ENCODE assay signal across 30 cellular contexts in genomic region chr15:41020311-41020710, GRCh38.
"Had no signal": no experiment of that assay in that cellular context is flagged by ENCODE, and none has a peak within 500 bp of the region (broad histone marks: within the 10 kb centered on the region; RNA-seq: fewer than 3 reads in every experiment).

No MANE protein-coding gene starts in this region.

- H3K4me1 Mint-ChIP-seq: activated B cell treated with CpG ODN at 0.5 μM for 24 hours; activated naive CD8-positive, alpha-beta T cell treated with anti-CD3 and anti-CD28 coated beads, Interleukin-2, amount 50 U/mL, for 24 hours; central memory CD8-positive, alpha-beta T cell; neural crest cell; stimulated activated effector memory CD8-positive, alpha-beta T cell treated with anti-CD3 and anti-CD28 coated beads, Interleukin-12 subunit alpha, Interleukin-12 subunit beta, amount 100 ng/mL, for 72 hours had no signal

- ATAC-seq: activated CD8-positive, alpha-beta T cell treated with anti-CD3 and anti-CD28 coated beads for 36 hours; activated naive CD8-positive, alpha-beta T cell treated with anti-CD3 and anti-CD28 coated beads, Interleukin-2, amount 50 U/mL, for 24 hours; gastroesophageal sphincter; left colon; naive thymus-derived CD8-positive, alpha-beta T cell; pancreas; sciatic nerve; stimulated activated effector memory CD8-positive, alpha-beta T cell treated with anti-CD3 and anti-CD28 coated beads, Interleukin-12 subunit alpha, Interleukin-12 subunit beta, amount 100 ng/mL, for 72 hours had no signal

- H3K9me3 ChIP-seq: gastroesophageal sphincter, pancreas, SK-N-SH, thoracic aorta, vagina had no signal

- H3K4me3 Mint-ChIP-seq: activated B cell treated with CpG ODN at 0.5 μM for 24 hours; activated CD8-positive, alpha-beta T cell treated with anti-CD3 and anti-CD28 coated beads for 36 hours; activated naive CD4-positive, alpha-beta T cell treated with anti-CD3 and anti-CD28 coated beads, Interleukin-2, amount 50 U/mL, for 24 hours; activated naive CD8-positive, alpha-beta T cell treated with anti-CD3 and anti-CD28 coated beads, Interleukin-2, amount 50 U/mL, for 24 hours; central memory CD8-positive, alpha-beta T cell; immature natural killer cell; naive thymus-derived CD8-positive, alpha-beta T cell; neural crest cell; stimulated activated effector memory CD8-positive, alpha-beta T cell treated with anti-CD3 and anti-CD28 coated beads, Interleukin-12 subunit alpha, Interleukin-12 subunit beta, amount 100 ng/mL, for 72 hours; stimulated activated naive CD8-positive, alpha-beta T cell treated with anti-CD3 and anti-CD28 coated beads, Interleukin-15, Interleukin-2, amounts not matched to agents 100 ng/mL and 50 ng/mL, for 24 hours; T-helper 1 cell treated with Interleukin-12 subunit alpha and Interleukin-12 subunit beta and Interleukin-4 antibody, amounts not matched to agents 30 μg/mL and 1 μg/mL, for 36 hours had no signal

- H3K27me3 Mint-ChIP-seq: activated B cell treated with CpG ODN at 0.5 μM for 24 hours; activated CD8-positive, alpha-beta T cell treated with anti-CD3 and anti-CD28 coated beads for 36 hours; activated naive CD4-positive, alpha-beta T cell treated with anti-CD3 and anti-CD28 coated beads, Interleukin-2, amount 50 U/mL, for 24 hours; activated naive CD8-positive, alpha-beta T cell treated with anti-CD3 and anti-CD28 coated beads, Interleukin-2, amount 50 U/mL, for 24 hours; central memory CD8-positive, alpha-beta T cell; naive thymus-derived CD8-positive, alpha-beta T cell; stimulated activated naive CD8-positive, alpha-beta T cell treated with anti-CD3 and anti-CD28 coated beads, Interleukin-15, Interleukin-2, amounts not matched to agents 100 ng/mL and 50 ng/mL, for 24 hours had no signal

- H3K27me3 ChIP-seq: gastroesophageal sphincter, pancreas, vagina had no signal

- H3K9ac ChIP-seq: SK-N-SH had no signal

- H3K36me3 ChIP-seq: thoracic aorta had no signal

- H3K27ac Mint-ChIP-seq: activated B cell treated with CpG ODN at 0.5 μM for 24 hours; activated CD8-positive, alpha-beta T cell treated with anti-CD3 and anti-CD28 coated beads for 36 hours; activated naive CD4-positive, alpha-beta T cell treated with anti-CD3 and anti-CD28 coated beads, Interleukin-2, amount 50 U/mL, for 24 hours; activated naive CD8-positive, alpha-beta T cell treated with anti-CD3 and anti-CD28 coated beads, Interleukin-2, amount 50 U/mL, for 24 hours; activated T-helper 2 cell treated with anti-CD3 and anti-CD28 coated beads, Interferon-gamma antibody, Interleukin-2, Interleukin-4, amounts not matched to agents 10 μg/mL and 5 μg/mL and 100 μg/mL, durations not matched to agents 14 hours and 24 hours and 36 hours; immature natural killer cell; stimulated activated effector memory CD8-positive, alpha-beta T cell treated with anti-CD3 and anti-CD28 coated beads, Interleukin-12 subunit alpha, Interleukin-12 subunit beta, amount 100 ng/mL, for 72 hours; stimulated activated naive CD8-positive, alpha-beta T cell treated with anti-CD3 and anti-CD28 coated beads, Interleukin-15, Interleukin-2, amounts not matched to agents 100 ng/mL and 50 ng/mL, for 24 hours; T-helper 1 cell treated with Interleukin-12 subunit alpha and Interleukin-12 subunit beta and Interleukin-4 antibody, amounts not matched to agents 30 μg/mL and 1 μg/mL, for 36 hours had no signal

- H3K4me3 ChIP-seq: gastroesophageal sphincter, pancreas, thoracic aorta, vagina had no signal

- DNase-seq: activated B cell treated with CpG ODN at 0.5 μM for 24 hours; activated CD4-positive, alpha-beta T cell treated with anti-CD3 and anti-CD28 coated beads, Interleukin-2, amount 50 U/mL, for 1 hour; activated CD8-positive, alpha-beta T cell treated with anti-CD3 and anti-CD28 coated beads for 36 hours; activated naive CD8-positive, alpha-beta T cell treated with anti-CD3 and anti-CD28 coated beads, Interleukin-2, amount 50 U/mL, for 24 hours; activated T-cell treated with anti-CD3 and anti-CD28 coated beads, Interleukin-2, amount 50 U/mL, for 48 hours; amygdala; effector CD8-positive, alpha-beta T cell; erythroblast; immature natural killer cell; kidney; left colon; naive thymus-derived CD8-positive, alpha-beta T cell; nucleus accumbens; pancreas; SK-N-SH; small intestine; stimulated activated CD4-positive, alpha-beta T cell treated with anti-CD3 and anti-CD28 coated beads, Interleukin-4, amount 100 ng/mL, for 24 hours; SW 1271; T1000 had no signal

- H3K27ac ChIP-seq: pancreas, thoracic aorta, vagina had no signal

- H3K4me1 ChIP-seq: pancreas had no signal
